7 cellular contexts compared by ENCODE assay signal in genomic region chr5:141343953-141344463, GRCh38. TPM values are rescaled to one million over a fixed set of nuclear protein-coding genes. Genes with fewer than 3 reads are reported as not detected.
A peak's percentile ranks its signal among the peaks of the same experiment; 100 is the strongest.
DNase-seq lines count a peak whose midpoint lies in the region; ATAC-seq lines count a peak whose summit lies in the region.
"Had no signal": no experiment of that assay in that cellular context is flagged by ENCODE, and none has a peak within 500 bp of the region (broad histone marks: within the 10 kb centered on the region; RNA-seq: fewer than 3 reads in every experiment).

No MANE protein-coding gene starts in this region.

- intact Hi-C loops in CD4-positive, alpha-beta memory T cell (cut with micrococcal nuclease), result no loop called here

- H3K36me3 Mint-ChIP-seq in CD4-positive, alpha-beta memory T cell, result peaks cover 5 to 9% of the 10 kb centered on the region in 2 donors
- H3K36me3 Mint-ChIP-seq in activated naive CD8-positive, alpha-beta T cell treated with anti-CD3 and anti-CD28 coated beads, Interleukin-2, amount 10 ng/mL, durations not matched to agents 7 days and 5 days, result peaks cover 4% of the 10 kb centered on the region

- H3K27ac Mint-ChIP-seq in CD4-positive, alpha-beta memory T cell, result no peak overlapping the region
- H3K27ac Mint-ChIP-seq in activated naive CD8-positive, alpha-beta T cell treated with anti-CD3 and anti-CD28 coated beads, Interleukin-2, amount 10 ng/mL, durations not matched to agents 7 days and 5 days, result no peak overlapping the region

- H3K27ac ChIP-seq in CD4-positive, alpha-beta memory T cell (ENCODE audit: low read depth, low read length), result no peak overlapping the region
- H3K27ac ChIP-seq in mesodermal cell (ENCODE audit: low read depth, low read length, severe bottlenecking), result no peak overlapping the region

- no peak for ATAC-seq in activated naive CD8-positive, alpha-beta T cell treated with anti-CD3 and anti-CD28 coated beads, Interleukin-2, amount 10 ng/mL, durations not matched to agents 7 days and 5 days (ENCODE audit: low read depth)
- no peak for ATAC-seq in HG03469 (IDR thresholded peaks at IDR 0.05; ENCODE audit: unreplicated experiment)
- no peak for ATAC-seq in GM18502 (IDR thresholded peaks at IDR 0.05; ENCODE audit: poor library complexity, unreplicated experiment)

- CTCF ChIA-PET in CD4-positive, alpha-beta memory T cell (lab: Charles Lee; ENCODE audit: partially characterized antibody), result interaction anchor here (1.0 to 1.5 kb wide), 2 partner anchors 214 to 223 kb away, joined by 3 read pairs; no protein-coding TSS in a partner anchor

- peaks cover 0 to 3% (median 0%) of the 10 kb centered on the region in 4 donors for H3K4me1 Mint-ChIP-seq in CD4-positive, alpha-beta memory T cell
- H3K4me1 Mint-ChIP-seq in activated naive CD8-positive, alpha-beta T cell treated with anti-CD3 and anti-CD28 coated beads, Interleukin-2, amount 10 ng/mL, durations not matched to agents 7 days and 5 days, result peaks cover 1% of the 10 kb centered on the region

- peaks cover 0 to 7% of the 10 kb centered on the region in 2 donors for H3K9me3 ChIP-seq in CD4-positive, alpha-beta memory T cell (ENCODE audit: control insufficient read depth in 1 of 2, low read length in 2 of 2)
- H3K9me3 ChIP-seq in mesodermal cell (ENCODE audit: control insufficient read depth, low read length), result peaks cover 25% of the 10 kb centered on the region

- H3K4me3 ChIP-seq in CD4-positive, alpha-beta memory T cell (ENCODE audit: low read length in 2 of 2), result no peak overlapping the region
- H3K4me3 ChIP-seq in mesodermal cell (ENCODE audit: extremely low read depth, insufficient read depth, low read length, poor library complexity, severe bottlenecking), result peak overlapping the region; percentile 31

- H3K4me1 ChIP-seq in CD4-positive, alpha-beta memory T cell (ENCODE audit: insufficient read depth, low read length), result no peaks in the 10 kb centered on the region
- H3K4me1 ChIP-seq in mesodermal cell (ENCODE audit: control insufficient read depth, insufficient read depth, low read length, poor library complexity, severe bottlenecking), result no peaks in the 10 kb centered on the region

- peak overlapping the region in 7 of 8 donors; percentile 46 to 73 (median 71) for H3K4me3 Mint-ChIP-seq in CD4-positive, alpha-beta memory T cell
- H3K4me3 Mint-ChIP-seq in activated naive CD8-positive, alpha-beta T cell treated with anti-CD3 and anti-CD28 coated beads, Interleukin-2, amount 10 ng/mL, durations not matched to agents 7 days and 5 days, result peak overlapping the region; percentile 62

- POLR2A ChIA-PET in CD4-positive, alpha-beta memory T cell (lab: Charles Lee; ENCODE audit: partially characterized antibody), result no interaction called here
- POLR2A ChIA-PET in activated naive CD8-positive, alpha-beta T cell treated with anti-CD3 and anti-CD28 coated beads, Interleukin-2, amount 10 ng/mL, durations not matched to agents 7 days and 5 days (lab: Charles Lee), result no interaction called here

- no peak for DNase-seq in CD4-positive, alpha-beta memory T cell
- DNase-seq in activated naive CD8-positive, alpha-beta T cell treated with anti-CD3 and anti-CD28 coated beads, Interleukin-2, amount 10 ng/mL, durations not matched to agents 7 days and 5 days, result no peak
- no peak for DNase-seq in SW 1271 (lab: John Stamatoyannopoulos, UW)
- DNase-seq: NCI-H446 treated with DMSO at 0.1 percent for 48 hours had no signal

- peaks cover 3 to 73% (median 62%) of the 10 kb centered on the region in 8 donors for H3K9me3 Mint-ChIP-seq in CD4-positive, alpha-beta memory T cell
- peaks cover 19% of the 10 kb centered on the region for H3K9me3 Mint-ChIP-seq in activated naive CD8-positive, alpha-beta T cell treated with anti-CD3 and anti-CD28 coated beads, Interleukin-2, amount 10 ng/mL, durations not matched to agents 7 days and 5 days

- WGBS in mesodermal cell (ENCODE audit: insufficient coverage in 2 of 2), 2 experiments, result 87 to 88% methylated on average over 29 to 30 of the region's 31 CpGs

- no peaks in the 10 kb centered on the region for H3K36me3 ChIP-seq in CD4-positive, alpha-beta memory T cell (ENCODE audit: insufficient read depth, low read length)
- no peaks in the 10 kb centered on the region for H3K36me3 ChIP-seq in mesodermal cell (ENCODE audit: control insufficient read depth, insufficient read depth, low read length)

- H3K27me3 ChIP-seq in CD4-positive, alpha-beta memory T cell (ENCODE audit: insufficient read depth, low read length), result no peaks in the 10 kb centered on the region

- peaks cover 28 to 33% of the 10 kb centered on the region in 2 donors for H3K27me3 Mint-ChIP-seq in CD4-positive, alpha-beta memory T cell
- peaks cover 37% of the 10 kb centered on the region for H3K27me3 Mint-ChIP-seq in activated naive CD8-positive, alpha-beta T cell treated with anti-CD3 and anti-CD28 coated beads, Interleukin-2, amount 10 ng/mL, durations not matched to agents 7 days and 5 days

RNA-seq across cellular contexts. Expression of gene PCDHGA3, which starts 0.4 kb away (rescaled TPM):
- under 1 TPM; 0.17 to 0.26 TPM for total RNA-seq in CD4-positive, alpha-beta memory T cell
- under 1 TPM in 1 of 2 donors, not detected in 1; 0.23 TPM for polyA plus RNA-seq in CD4-positive, alpha-beta memory T cell
- total RNA-seq in activated naive CD8-positive, alpha-beta T cell treated with anti-CD3 and anti-CD28 coated beads, Interleukin-2, amount 10 ng/mL, durations not matched to agents 7 days and 5 days, result under 1 TPM in 1 of 2 experiments, not detected in 1; 0.14 TPM
- 2.8 TPM for polyA plus RNA-seq in mesodermal cell (2013, experiment 1 of 2)
- 2.6 TPM for polyA plus RNA-seq in mesodermal cell (2013, experiment 2 of 2)

RNA-seq across cellular contexts. Expression of gene PCDHGA2, which starts 5.4 kb away (rescaled TPM):
- under 1 TPM; 0.19 to 0.23 TPM for total RNA-seq in CD4-positive, alpha-beta memory T cell
- polyA plus RNA-seq in CD4-positive, alpha-beta memory T cell, result not detected
- total RNA-seq in activated naive CD8-positive, alpha-beta T cell treated with anti-CD3 and anti-CD28 coated beads, Interleukin-2, amount 10 ng/mL, durations not matched to agents 7 days and 5 days, result under 1 TPM; 0.08 to 0.09 TPM
- 0.29 TPM for polyA plus RNA-seq in mesodermal cell (2013, experiment 1 of 2)
- 0.40 TPM for polyA plus RNA-seq in mesodermal cell (2013, experiment 2 of 2)

RNA-seq across cellular contexts. Expression of gene PCDHGB1, which starts 5.9 kb away (rescaled TPM):
- under 1 TPM; 0.17 to 0.26 TPM for total RNA-seq in CD4-positive, alpha-beta memory T cell
- polyA plus RNA-seq in CD4-positive, alpha-beta memory T cell, result not detected
- not detected for total RNA-seq in activated naive CD8-positive, alpha-beta T cell treated with anti-CD3 and anti-CD28 coated beads, Interleukin-2, amount 10 ng/mL, durations not matched to agents 7 days and 5 days
- 0.81 TPM for polyA plus RNA-seq in mesodermal cell (2013, experiment 1 of 2)
- 0.61 TPM for polyA plus RNA-seq in mesodermal cell (2013, experiment 2 of 2)

RNA-seq across cellular contexts. Expression of gene PCDHGA4, which starts 10.8 kb away (rescaled TPM):
- under 1 TPM in 1 of 2 experiments, not detected in 1; 0.47 TPM for total RNA-seq in CD4-positive, alpha-beta memory T cell
- polyA plus RNA-seq in CD4-positive, alpha-beta memory T cell, result not detected
- total RNA-seq in activated naive CD8-positive, alpha-beta T cell treated with anti-CD3 and anti-CD28 coated beads, Interleukin-2, amount 10 ng/mL, durations not matched to agents 7 days and 5 days, result under 1 TPM; 0.25 to 0.28 TPM
- polyA plus RNA-seq in mesodermal cell (2013, experiment 1 of 2), result 0.29 TPM
- polyA plus RNA-seq in mesodermal cell (2013, experiment 2 of 2), result 0.56 TPM

RNA-seq across cellular contexts. Expression of gene PCDHGA1, which starts 13.7 kb away (rescaled TPM):
- total RNA-seq in CD4-positive, alpha-beta memory T cell, result under 1 TPM; 0.58 to 0.78 TPM
- polyA plus RNA-seq in CD4-positive, alpha-beta memory T cell, result not detected
- total RNA-seq in activated naive CD8-positive, alpha-beta T cell treated with anti-CD3 and anti-CD28 coated beads, Interleukin-2, amount 10 ng/mL, durations not matched to agents 7 days and 5 days, result under 1 TPM; 0.11 to 0.31 TPM
- polyA plus RNA-seq in mesodermal cell (2013, experiment 1 of 2), result 0.59 TPM
- polyA plus RNA-seq in mesodermal cell (2013, experiment 2 of 2), result 0.25 TPM
